36 cellular contexts compared by ENCODE assay signal in the genomic region with DNA sequence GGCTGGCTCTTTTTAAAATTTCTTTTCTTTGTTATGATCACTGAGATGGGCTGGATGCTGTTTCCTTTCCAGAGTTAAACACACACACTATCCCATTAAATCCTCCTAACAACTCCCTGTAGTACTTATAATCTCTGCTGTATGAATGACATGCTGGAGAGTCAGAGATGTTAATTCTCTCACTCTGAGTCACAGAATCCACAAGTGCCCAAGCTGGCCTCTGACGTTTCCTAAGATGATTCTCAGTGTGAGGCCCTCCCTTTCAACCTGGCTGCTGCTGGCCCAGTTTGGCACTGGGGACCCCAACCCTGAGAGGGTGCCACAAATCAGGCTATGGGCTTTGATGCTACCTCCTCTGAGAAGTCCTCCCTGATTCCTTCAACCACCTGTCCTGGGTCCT. TPM values are rescaled to one million over a fixed set of nuclear protein-coding genes. Genes with fewer than 3 reads are reported as not detected.
A peak's percentile ranks its signal among the peaks of the same experiment; 100 is the strongest.
DNase-seq lines count a peak whose midpoint lies in the region; ATAC-seq, FAIRE-seq and TF ChIP-seq lines count a peak whose summit lies in the region.
"Had no signal": no experiment of that assay in that cellular context is flagged by ENCODE, and none has a peak within 500 bp of the region (broad histone marks: within the 10 kb centered on the region; RNA-seq: fewer than 3 reads in every experiment).

No MANE protein-coding gene starts in this region.

- TF ChIP-seq POLR2A in A549 (IDR thresholded peaks at IDR 0.05; ENCODE audit: low read length) (no peak), heart left ventricle (IDR thresholded peaks at IDR 0.05) (no peak)

- H3K4me1 ChIP-seq in A549: no peaks in the 10 kb centered on the region; the same call in 2 of the 3 replicates
- H3K4me1 ChIP-seq in left lung: no peaks in the 10 kb centered on the region
- H3K4me1 ChIP-seq in heart left ventricle: peaks cover 0 to 9% (median 0%) of the 10 kb centered on the region in 12 donors

- TF ChIP-seq CTCF in A549 (IDR thresholded peaks at IDR 0.05) (no peak), left lung (IDR thresholded peaks at IDR 0.05) (no peak), heart left ventricle (IDR thresholded peaks at IDR 0.05) (no peak)

- ATAC-seq in A549 (peak; percentile 53 to 63; a peak in 3 of 6 replicates), left lung (peak; percentile 31), heart left ventricle (no peak), GM18858 (IDR thresholded peaks at IDR 0.05; ENCODE audit: unreplicated experiment) (no peak)
- ATAC-seq: activated CD4-positive, CD25-positive, alpha-beta regulatory T cell treated with anti-CD3 and anti-CD28 coated beads, Interleukin-2, amount 50 U/mL, for 24 hours; activated naive CD8-positive, alpha-beta T cell treated with anti-CD3 and anti-CD28 coated beads, Interleukin-2, amount 50 U/mL, for 24 hours; heart right ventricle; mucosa of descending colon; natural killer cell; sciatic nerve; T-helper 17 cell had no signal

- DNase-seq in A549 (ENCODE audit: low read depth in 1 of 2, low spot score in 1 of 2) (peak in 1 of 2 experiments; percentile 39), LHCN-M2 (ENCODE audit: low read depth) (peak; percentile 4), astrocyte of the hippocampus (ENCODE audit: low read depth, low spot score) (peak; percentile 28), left lung (no peak), heart left ventricle (no peak), LoVo (ENCODE audit: low spot score) (no peak), DMS153 (lab: John Stamatoyannopoulos, UW) (no peak)
- DNase-seq: activated CD4-positive, alpha-beta T cell treated with anti-CD3 and anti-CD28 coated beads, Interleukin-2, amount 50 U/mL, for 4 hours; activated CD8-positive, alpha-beta memory T cell treated with anti-CD3 and anti-CD28 coated beads, Interleukin-2, amount 50 U/mL, for 4 hours; activated naive CD4-positive, alpha-beta T cell; activated naive CD8-positive, alpha-beta T cell treated with anti-CD3 and anti-CD28 coated beads, Interleukin-2, amount 50 U/mL, for 24 hours; caudate nucleus; CD4-positive, alpha-beta memory T cell; effector CD8-positive, alpha-beta T cell; H7; heart right ventricle; Karpas-422; mucosa of descending colon; natural killer cell; NCI-H146; NCI-H774; nucleus accumbens; stimulated activated CD4-positive, alpha-beta T cell treated with anti-CD3 and anti-CD28 coated beads, Interleukin-12 subunit alpha, Interleukin-12 subunit beta, amount 100 ng/mL, for 4 hours; stimulated activated CD4-positive, alpha-beta T cell treated with anti-CD3 and anti-CD28 coated beads, Interleukin-4, amount 100 ng/mL, for 24 hours; substantia nigra; T-helper 17 cell had no signal

- FAIRE-seq in A549 (lab: Jason Lieb, UNC): no peak
- FAIRE-seq: A204.1, astrocyte, GM12892 had no signal

- POLR2A ChIA-PET in A549 (lab: Yijun Ruan, JAX): no interaction called here

- 10% methylated on average over 1 of the region's 1 CpG for WGBS in A549 (ENCODE audit: missing lambda C conversion rate)
- WGBS in heart left ventricle, 4 donors: 8 to 16% (median 12%) methylated on average over 1 of the region's 1 CpG

- intact Hi-C loops in left lung (cut with DNase I): no loop called here
- intact Hi-C loops in heart left ventricle (cut with DNase I): no loop called here

- no peaks in the 10 kb centered on the region for H3K36me3 ChIP-seq in left lung
- H3K36me3 ChIP-seq in heart left ventricle: no peaks in the 10 kb centered on the region
- H3K36me3 ChIP-seq: heart right ventricle had no signal

- H3K27ac ChIP-seq in A549 (no peak overlapping the region), left lung (no peak overlapping the region), heart left ventricle (no peak overlapping the region)
- H3K27ac ChIP-seq: coronary artery, heart right ventricle, SK-N-MC had no signal

- TF ChIP-seq EP300 in A549 (IDR thresholded peaks at IDR 0.05): no peak

- TF ChIP-seq RAD21 in A549 (conservative IDR thresholded peaks at IDR 0.05 in 1 of 2, IDR thresholded peaks at IDR 0.05 in 1 of 2): no peak

- H3K4me2 ChIP-seq in A549: no peak overlapping the region

- CTCF ChIA-PET in A549 (lab: Yijun Ruan, JAX): interaction anchor here (0.6 to 6.7 kb wide), 4 partner anchors 11 to 481 kb away, joined by 3 to 44 read pairs (median 10); no protein-coding TSS in a partner anchor

- H3K9me3 ChIP-seq in A549: no peaks in the 10 kb centered on the region
- no peaks in the 10 kb centered on the region for H3K9me3 ChIP-seq in left lung
- H3K9me3 ChIP-seq in heart left ventricle: no peaks in the 10 kb centered on the region
- H3K9me3 ChIP-seq: heart right ventricle, mucosa of descending colon had no signal

- peaks cover 27 to 56% of the 10 kb centered on the region in 2 donors for H3K27me3 ChIP-seq in left lung
- H3K27me3 ChIP-seq in heart left ventricle: peaks cover 19 to 50% (median 30%) of the 10 kb centered on the region in 9 donors

- no peak overlapping the region for H3K4me3 ChIP-seq in A549
- no peak overlapping the region for H3K4me3 ChIP-seq in left lung
- H3K4me3 ChIP-seq in heart left ventricle: no peak overlapping the region
- H3K4me3 ChIP-seq: coronary artery, heart right ventricle, lung, mucosa of descending colon, SK-N-MC had no signal

TF ChIP-seq in A549, 52 proteins besides CTCF, POLR2A, EP300 and RAD21:
- peak; percentile 32 for TF ChIP-seq ZFP36 (IDR thresholded peaks at IDR 0.05; ENCODE audit: borderline replicate concordance, partially characterized antibody)
- TF ChIP-seq FOSL2 (IDR thresholded peaks at IDR 0.05): no peak
- TF ChIP-seq FOSL2 (CRISPR knock-in tag; IDR thresholded peaks at IDR 0.05): 0 out of 2 replicates have a peak, but pooled peaks have one; percentile 19
- TF ChIP-seq, protein P1, sequence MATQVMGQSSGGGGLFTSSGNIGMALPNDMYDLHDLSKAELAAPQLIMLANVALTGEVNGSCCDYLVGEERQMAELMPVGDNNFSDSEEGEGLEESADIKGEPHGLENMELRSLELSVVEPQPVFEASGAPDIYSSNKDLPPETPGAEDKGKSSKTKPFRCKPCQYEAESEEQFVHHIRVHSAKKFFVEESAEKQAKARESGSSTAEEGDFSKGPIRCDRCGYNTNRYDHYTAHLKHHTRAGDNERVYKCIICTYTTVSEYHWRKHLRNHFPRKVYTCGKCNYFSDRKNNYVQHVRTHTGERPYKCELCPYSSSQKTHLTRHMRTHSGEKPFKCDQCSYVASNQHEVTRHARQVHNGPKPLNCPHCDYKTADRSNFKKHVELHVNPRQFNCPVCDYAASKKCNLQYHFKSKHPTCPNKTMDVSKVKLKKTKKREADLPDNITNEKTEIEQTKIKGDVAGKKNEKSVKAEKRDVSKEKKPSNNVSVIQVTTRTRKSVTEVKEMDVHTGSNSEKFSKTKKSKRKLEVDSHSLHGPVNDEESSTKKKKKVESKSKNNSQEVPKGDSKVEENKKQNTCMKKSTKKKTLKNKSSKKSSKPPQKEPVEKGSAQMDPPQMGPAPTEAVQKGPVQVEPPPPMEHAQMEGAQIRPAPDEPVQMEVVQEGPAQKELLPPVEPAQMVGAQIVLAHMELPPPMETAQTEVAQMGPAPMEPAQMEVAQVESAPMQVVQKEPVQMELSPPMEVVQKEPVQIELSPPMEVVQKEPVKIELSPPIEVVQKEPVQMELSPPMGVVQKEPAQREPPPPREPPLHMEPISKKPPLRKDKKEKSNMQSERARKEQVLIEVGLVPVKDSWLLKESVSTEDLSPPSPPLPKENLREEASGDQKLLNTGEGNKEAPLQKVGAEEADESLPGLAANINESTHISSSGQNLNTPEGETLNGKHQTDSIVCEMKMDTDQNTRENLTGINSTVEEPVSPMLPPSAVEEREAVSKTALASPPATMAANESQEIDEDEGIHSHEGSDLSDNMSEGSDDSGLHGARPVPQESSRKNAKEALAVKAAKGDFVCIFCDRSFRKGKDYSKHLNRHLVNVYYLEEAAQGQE (IDR thresholded peaks at IDR 0.05): no peak

RNA-seq across cellular contexts. Expression of a gene that starts 5.4 kb away (rescaled TPM):
- polyA plus RNA-seq in A549 (2011; rRNA removed) (0.39 and 0.62 TPM in 2 replicates), A549 (2017; fragmentation: RNase III; extraction: RNeasy Plus Mini Kit Qiagen cat#74134 plus additional on column Dnase treatment) (0.10 to 0.16 TPM (median 0.12 TPM) in 3 replicates), heart left ventricle (under 1 TPM in 1 of 2 donors, not detected in 1; 0.01 TPM)
- 0.11 and 0.19 TPM in 2 replicates for polyA plus RNA-seq in A549 (2012; cell fraction: cytosol; rRNA removed)
- polyA plus RNA-seq in A549 (2012; cell fraction: nucleus; rRNA removed): 0.20 and 0.42 TPM in 2 replicates
- 1.6 and 2.3 TPM in 2 replicates for polyA minus RNA-seq in A549 (2011; rRNA and poly(A)+ RNA removed)
- total RNA-seq in LHCN-M2 (2014; rRNA removed) (not detected in 2 replicates), left lung (1 to 10 TPM; 1.8 to 2.4 TPM), heart left ventricle (under 1 TPM; 0.02 to 0.40 (median 0.12) TPM)
- polyA plus RNA-seq in LHCN-M2 (2012): not detected
- total RNA-seq: CD4-positive, alpha-beta memory T cell; fibroblast of villous mesenchyme; natural killer cell; T-helper 17 cell had no signal
- polyA plus RNA-seq: CD4-positive, alpha-beta memory T cell had no signal

Comparison
In these comparisons a context has a peak if more than half of its experiments do, and no peak if none do; other contexts are left out.
1. ATAC-seq: peak in A549 (2 of 2) and left lung (single experiment); none in heart left ventricle (0 of 4) and GM18858 (single experiment).
2. DNase-seq: peak in LHCN-M2 (single experiment) and astrocyte of the hippocampus (single experiment); none in left lung (0 of 2), heart left ventricle (0 of 5), LoVo (single experiment) and DMS153 (single experiment).